ENCODE assay signal across 8 cellular contexts in the genomic region with DNA sequence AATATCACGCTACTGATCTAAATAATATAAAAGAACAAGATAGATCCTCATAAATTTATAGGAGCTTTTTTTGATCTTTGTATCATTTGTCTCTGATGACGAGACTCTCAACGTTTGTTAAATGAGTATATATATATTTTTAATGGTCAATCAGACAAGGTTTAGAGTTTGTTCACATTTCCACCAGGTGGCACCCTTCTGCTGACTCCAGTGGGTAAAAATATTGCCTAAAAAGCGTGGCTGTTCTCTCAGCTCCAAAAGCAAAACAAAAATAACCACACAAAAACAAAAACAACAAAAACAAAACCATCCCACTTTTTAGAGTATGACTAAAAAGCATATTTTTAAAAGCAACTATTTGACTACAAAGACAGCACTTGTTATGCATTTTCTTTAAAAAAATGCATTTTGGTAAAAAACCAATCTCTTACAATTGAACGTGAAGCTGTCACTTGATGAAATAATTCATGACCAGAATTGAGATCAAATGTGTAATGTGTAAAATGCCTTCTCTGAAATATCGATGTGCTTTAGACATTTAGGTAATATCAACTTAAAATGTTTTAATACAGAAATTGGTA.
DNase-seq lines count a peak whose midpoint lies in the region; ATAC-seq and TF ChIP-seq lines count a peak whose summit lies in the region.

No MANE protein-coding gene starts in this region.

- no peak overlapping the region for H4K5ac ChIP-seq in H9 (ENCODE audit: insufficient read length, low read depth, low read length)

- peaks cover 15% of the 10 kb centered on the region; the same call in 1 of the 2 replicates for H3K27me3 ChIP-seq in H9 (ENCODE audit: insufficient read depth, low read length)

- H3K56ac ChIP-seq in H9 (ENCODE audit: insufficient read length, low read depth, low read length), result no peak overlapping the region

- H3K23ac ChIP-seq in H9 (ENCODE audit: insufficient read length, low read depth, low read length), result no peak overlapping the region

- H3K4me3 Mint-ChIP-seq in H9 (no peak overlapping the region), endothelial cell (ENCODE audit: unreplicated experiment) (no peak overlapping the region)

- H3K14ac ChIP-seq in H9 (ENCODE audit: insufficient read depth, low read length), result no peak overlapping the region

- H2BK5ac ChIP-seq in H9 (ENCODE audit: insufficient read length, low read length), result no peak overlapping the region

- no peak overlapping the region for H2AFZ ChIP-seq in H9 (ENCODE audit: low read length)

- H2BK12ac ChIP-seq in H9 (ENCODE audit: insufficient read length, low read depth, low read length), result no peak overlapping the region

- no peak overlapping the region for H2AK5ac ChIP-seq in H9 (ENCODE audit: insufficient read length, low read length)

- H3K36me3 Mint-ChIP-seq in H9 (ENCODE audit: insufficient read depth in 1 of 3, low read depth in 3 of 3), result peaks cover 0 to 3% (median 0%) of the 10 kb centered on the region in 3 experiments; a peak in 2 of 7 replicates
- peaks cover 3% of the 10 kb centered on the region for H3K36me3 Mint-ChIP-seq in endothelial cell (ENCODE audit: low read depth, unreplicated experiment)

- H3K4me1 ChIP-seq in H9 (ENCODE audit: insufficient read depth, low read length), result no peaks in the 10 kb centered on the region; the same call in 1 of the 2 replicates

- ATAC-seq in HG02623 (IDR thresholded peaks at IDR 0.05; ENCODE audit: unreplicated experiment), result no peak

- H3K4ac ChIP-seq in H9 (ENCODE audit: low read depth, low read length), result no peak overlapping the region

- no peak overlapping the region for H3K27ac ChIP-seq in H9 (ENCODE audit: insufficient read length, low read depth, low read length)

- no peaks in the 10 kb centered on the region for H4K20me1 ChIP-seq in H9 (ENCODE audit: control insufficient read depth, insufficient read depth, insufficient read length)

- no peak overlapping the region for H3K18ac ChIP-seq in H9 (ENCODE audit: insufficient read length, low read depth, low read length)

- H3K9ac ChIP-seq in H9 (ENCODE audit: extremely low read depth, insufficient read length, low read length), result no peak overlapping the region

- H3K79me1 ChIP-seq in H9 (ENCODE audit: insufficient read depth, low read depth, low read length, poor library complexity, severe bottlenecking), result no peaks in the 10 kb centered on the region

- H3K4me2 ChIP-seq in H9 (ENCODE audit: insufficient read depth, insufficient read length, low read length), result no peak overlapping the region

- H3K4me1 Mint-ChIP-seq in H9, result peaks cover 22 to 30% of the 10 kb centered on the region in 2 experiments
- H3K4me1 Mint-ChIP-seq in endothelial cell (ENCODE audit: unreplicated experiment), result peaks cover 8% of the 10 kb centered on the region

- WGBS in H9 (ENCODE audit: extremely low coverage, insufficient read length, low lambda C conversion rate), result no CpG with 5 or more reads among the region's 6 CpGs

- H3K23me2 ChIP-seq in H9 (ENCODE audit: insufficient read length, low read depth, low read length, poor library complexity, severe bottlenecking), result peaks cover 16% of the 10 kb centered on the region

- peak; percentile 80 for TF ChIP-seq CTCF in H9 (conservative IDR thresholded peaks at IDR 0.05)
- peak; percentile 71 for TF ChIP-seq CTCF in endothelial cell (IDR thresholded peaks at IDR 0.05; ENCODE audit: unreplicated experiment)

- H3K9me3 Mint-ChIP-seq in H9, result peaks cover 0 to 3% of the 10 kb centered on the region in 2 experiments; a peak in 3 of 5 replicates
- H3K9me3 Mint-ChIP-seq in endothelial cell (ENCODE audit: unreplicated experiment), result no peaks in the 10 kb centered on the region

- H3K27me3 Mint-ChIP-seq in H9 (ENCODE audit: low read depth) (peaks cover 26% of the 10 kb centered on the region), endothelial cell (ENCODE audit: unreplicated experiment) (peaks cover 16% of the 10 kb centered on the region)

- DNase-seq in COR-L47 (lab: John Stamatoyannopoulos, UW) (peak; percentile 68), H9 (no peak), NCI-H748 treated with DMSO at 0.1 percent for 48 hours (lab: John Stamatoyannopoulos, UW) (peak; percentile 7), endothelial cell (ENCODE audit: low spot score) (peak; percentile 26), renal cortical epithelial cell (ENCODE audit: low read depth) (peak; percentile 33), NCI-H345 treated with DMSO at 0.1 percent for 48 hours (lab: John Stamatoyannopoulos, UW; ENCODE audit: unreplicated experiment) (no peak), GOT3 (lab: John Stamatoyannopoulos, UW) (no peak)

- H3K9me3 ChIP-seq in H9 (ENCODE audit: control insufficient read depth, low read depth, low read length), result no peaks in the 10 kb centered on the region

- no peak overlapping the region for H4K91ac ChIP-seq in H9 (ENCODE audit: insufficient read length, low read depth, low read length)

- no peak overlapping the region for H2BK20ac ChIP-seq in H9 (ENCODE audit: low read depth, low read length, poor library complexity, severe bottlenecking)

- H2BK15ac ChIP-seq in H9 (ENCODE audit: low read depth, low read length), result no peak overlapping the region

- no peak overlapping the region for H3T11ph ChIP-seq in H9 (ENCODE audit: low read length)

- H3K79me2 ChIP-seq in H9 (ENCODE audit: insufficient read depth, low read length), result no peaks in the 10 kb centered on the region

- H2BK120ac ChIP-seq in H9 (ENCODE audit: low read depth, low read length, poor library complexity, severe bottlenecking), result no peak overlapping the region

- no peak overlapping the region for H3K27ac Mint-ChIP-seq in H9
- H3K27ac Mint-ChIP-seq in endothelial cell (ENCODE audit: unreplicated experiment), result no peak overlapping the region

- no peak overlapping the region for H4K8ac ChIP-seq in H9 (replicated peaks; ENCODE audit: insufficient read length, low read depth, low read length)

Comparison
In these comparisons a context has a peak if more than half of its experiments do, and no peak if none do; other contexts are left out.
1. DNase-seq: peak in COR-L47 (single experiment), NCI-H748 treated with DMSO at 0.1 percent for 48 hours (single experiment), endothelial cell (single experiment) and renal cortical epithelial cell (single experiment); none in H9 (single experiment), NCI-H345 treated with DMSO at 0.1 percent for 48 hours (single experiment) and GOT3 (single experiment).